ENCODE assay signal across 25 cellular contexts in the genomic region with DNA sequence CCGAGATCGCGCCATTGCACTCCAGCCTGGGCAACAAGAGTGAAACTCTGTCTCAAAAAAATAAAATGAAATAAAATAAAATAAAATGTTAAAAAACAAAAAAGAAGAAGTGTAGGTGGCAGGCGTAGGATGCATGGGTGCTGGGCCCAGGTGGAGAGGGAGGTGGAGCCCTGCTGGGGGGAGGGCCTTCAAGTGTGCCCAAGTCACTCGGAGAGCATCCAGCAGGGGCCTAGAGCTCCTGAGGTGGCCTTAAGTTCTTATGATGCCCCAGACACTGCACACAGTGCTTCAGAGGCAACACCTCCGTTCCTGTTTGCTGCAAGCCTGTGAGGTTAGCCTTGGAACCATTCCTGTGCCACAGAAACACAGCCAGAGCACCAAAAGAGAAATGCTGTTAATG. TPM values are rescaled to one million over a fixed set of nuclear protein-coding genes. Genes with fewer than 3 reads are reported as not detected.
A peak's percentile ranks its signal among the peaks of the same experiment; 100 is the strongest.
DNase-seq lines count a peak whose midpoint lies in the region; ATAC-seq and TF ChIP-seq lines count a peak whose summit lies in the region.
"Had no signal": no experiment of that assay in that cellular context is flagged by ENCODE, and none has a peak within 500 bp of the region (broad histone marks: within the 10 kb centered on the region; RNA-seq: fewer than 3 reads in every experiment).

No MANE protein-coding gene starts in this region.

- H3K4me3 ChIP-seq in lower lobe of right lung (no peak overlapping the region), upper lobe of right lung (no peak overlapping the region), breast epithelium (no peak overlapping the region)
- H3K4me3 ChIP-seq: A549, adrenal gland, body of pancreas, right atrium auricular region, thoracic aorta, vagina had no signal

- peak overlapping the region; percentile 63 for H3K27ac Mint-ChIP-seq in activated naive CD4-positive, alpha-beta T cell treated with anti-CD3 and anti-CD28 coated beads for 36 hours
- H3K27ac Mint-ChIP-seq in WTC11 = no peak overlapping the region; the same call in 1 of the 2 replicates
- H3K27ac Mint-ChIP-seq in activated CD8-positive, alpha-beta T cell treated with anti-CD3 and anti-CD28 coated beads, Interleukin-2, amount 10 ng/mL, durations not matched to agents 7 days and 5 days = no peak overlapping the region
- H3K27ac Mint-ChIP-seq: stimulated activated memory B cell treated with anti-CD40 and anti-IgM and Interleukin-4, amounts not matched to agents 10 μg/mL and 1 μg/mL and 100 μg/mL, for 72 hours had no signal

- no peak for TF ChIP-seq CTCF in WTC11 (IDR thresholded peaks at IDR 0.05)
- no peak for TF ChIP-seq CTCF in lower lobe of right lung (IDR thresholded peaks at IDR 0.05)
- TF ChIP-seq CTCF in upper lobe of right lung (IDR thresholded peaks at IDR 0.05) = no peak
- no peak for TF ChIP-seq CTCF in breast epithelium (IDR thresholded peaks at IDR 0.05)

- H3K4me1 ChIP-seq in lower lobe of right lung (peaks cover 67% of the 10 kb centered on the region), upper lobe of right lung (peaks cover 30% of the 10 kb centered on the region), breast epithelium (no peaks in the 10 kb centered on the region)
- H3K4me1 ChIP-seq: A549, BE2C, body of pancreas, right atrium auricular region had no signal

- ATAC-seq in WTC11 (0 out of 2 replicates have a peak, but pooled peaks have one; percentile 26), lower lobe of right lung (peak; percentile 27 to 45), upper lobe of right lung (peak; percentile 46)
- ATAC-seq in activated CD8-positive, alpha-beta T cell treated with anti-CD3 and anti-CD28 coated beads, Interleukin-2, amount 10 ng/mL, durations not matched to agents 7 days and 5 days = no peak
- ATAC-seq: A549; activated T-helper 17 cell treated with anti-CD3 and anti-CD28 coated beads, Interleukin-2, amount 50 U/mL, for 72 hours; body of pancreas; HepG2; stimulated activated memory B cell treated with anti-CD40 and anti-IgM and Interleukin-4, amounts not matched to agents 10 μg/mL and 1 μg/mL and 100 μg/mL, for 72 hours had no signal

- no peak for DNase-seq in activated naive CD4-positive, alpha-beta T cell treated with anti-CD3 and anti-CD28 coated beads for 36 hours
- no peak for DNase-seq in activated naive CD4-positive, alpha-beta T cell (lab: John Stamatoyannopoulos, UW)
- no peak for DNase-seq in WTC11 (ENCODE audit: low spot score)
- peak; percentile 29 for DNase-seq in lower lobe of right lung
- no peak for DNase-seq in upper lobe of right lung
- no peak for DNase-seq in activated CD8-positive, alpha-beta T cell treated with anti-CD3 and anti-CD28 coated beads, Interleukin-2, amount 10 ng/mL, durations not matched to agents 7 days and 5 days
- no peak for DNase-seq in breast epithelium (ENCODE audit: low spot score in 2 of 2)
- no peak for DNase-seq in RKO (ENCODE audit: low spot score)
- DNase-seq: activated CD4-positive, alpha-beta T cell treated with anti-CD3 and anti-CD28 coated beads, Interleukin-2, amount 50 U/mL, for 48 hours; activated CD8-positive, alpha-beta memory T cell treated with anti-CD3 and anti-CD28 coated beads, Interleukin-2, amount 50 U/mL, for 4 hours; adrenal gland; BE2C; body of pancreas; GOT3; Kasumi-1; MV-4-11; NCI-H446; NCI-H774 had no signal

- intact Hi-C loops in activated naive CD4-positive, alpha-beta T cell treated with anti-CD3 and anti-CD28 coated beads for 36 hours (cut with micrococcal nuclease) = loop anchor here (10.0 kb wide), 1 partner anchor 208 kb away; a partner anchor contains a TSS
- intact Hi-C loops in lower lobe of right lung (cut with DNase I) (no loop called here), upper lobe of right lung (cut with DNase I) (loop anchor here (2.0 kb wide), 1 partner anchor 22 kb away; no protein-coding TSS in a partner anchor), breast epithelium (cut with DNase I; ENCODE audit: low total_unique reads) (no loop called here)

- POLR2A ChIA-PET in WTC11 (lab: Charles Lee) = interaction anchor here (0.7 to 0.8 kb wide), 2 partner anchors 55 to 102 kb away, joined by 3 read pairs; no protein-coding TSS in a partner anchor
- POLR2A ChIA-PET in activated CD8-positive, alpha-beta T cell treated with anti-CD3 and anti-CD28 coated beads, Interleukin-2, amount 10 ng/mL, durations not matched to agents 7 days and 5 days (lab: Charles Lee) = no interaction called here

- no peaks in the 10 kb centered on the region for H3K27me3 Mint-ChIP-seq in activated naive CD4-positive, alpha-beta T cell treated with anti-CD3 and anti-CD28 coated beads for 36 hours (ENCODE audit: low read depth)
- no peaks in the 10 kb centered on the region for H3K27me3 Mint-ChIP-seq in WTC11 (ENCODE audit: low read depth)
- H3K27me3 Mint-ChIP-seq in activated CD8-positive, alpha-beta T cell treated with anti-CD3 and anti-CD28 coated beads, Interleukin-2, amount 10 ng/mL, durations not matched to agents 7 days and 5 days (ENCODE audit: low read depth) = no peaks in the 10 kb centered on the region
- H3K27me3 Mint-ChIP-seq: activated T-helper 17 cell treated with anti-CD3 and anti-CD28 coated beads, Interleukin-2, amount 50 U/mL, for 72 hours; stimulated activated memory B cell treated with anti-CD40 and anti-IgM and Interleukin-4, amounts not matched to agents 10 μg/mL and 1 μg/mL and 100 μg/mL, for 72 hours had no signal

- CTCF ChIA-PET in activated naive CD4-positive, alpha-beta T cell treated with anti-CD3 and anti-CD28 coated beads for 36 hours (lab: Charles Lee) = interaction anchor here (0.6 kb wide), 2 partner anchors 100 to 1065 kb away, joined by 4 to 5 read pairs; no protein-coding TSS in a partner anchor
- CTCF ChIA-PET in WTC11 (lab: Charles Lee) = interaction anchor here (0.9 to 1.0 kb wide), 2 partner anchors 12 to 18 kb away, joined by 3 to 4 read pairs; no protein-coding TSS in a partner anchor
- CTCF ChIA-PET in activated CD8-positive, alpha-beta T cell treated with anti-CD3 and anti-CD28 coated beads, Interleukin-2, amount 10 ng/mL, durations not matched to agents 7 days and 5 days (lab: Charles Lee) = no interaction called here

- no peak overlapping the region for H3K27ac ChIP-seq in lower lobe of right lung
- no peak overlapping the region for H3K27ac ChIP-seq in upper lobe of right lung
- no peak overlapping the region for H3K27ac ChIP-seq in breast epithelium
- H3K27ac ChIP-seq: A549, body of pancreas, right atrium auricular region, thoracic aorta, vagina had no signal

- H3K27me3 ChIP-seq in lower lobe of right lung (ENCODE audit: low read depth) = no peaks in the 10 kb centered on the region
- H3K27me3 ChIP-seq in upper lobe of right lung = no peaks in the 10 kb centered on the region
- no peaks in the 10 kb centered on the region for H3K27me3 ChIP-seq in breast epithelium
- H3K27me3 ChIP-seq: adrenal gland, BE2C, body of pancreas, right atrium auricular region, vagina had no signal

- peaks cover 55% of the 10 kb centered on the region for H3K4me1 Mint-ChIP-seq in activated naive CD4-positive, alpha-beta T cell treated with anti-CD3 and anti-CD28 coated beads for 36 hours (ENCODE audit: low read depth)
- H3K4me1 Mint-ChIP-seq in WTC11 = peaks cover 16% of the 10 kb centered on the region
- peaks cover 38% of the 10 kb centered on the region for H3K4me1 Mint-ChIP-seq in activated CD8-positive, alpha-beta T cell treated with anti-CD3 and anti-CD28 coated beads, Interleukin-2, amount 10 ng/mL, durations not matched to agents 7 days and 5 days (ENCODE audit: low read depth)

- H3K36me3 Mint-ChIP-seq in activated naive CD4-positive, alpha-beta T cell treated with anti-CD3 and anti-CD28 coated beads for 36 hours (ENCODE audit: low read depth) = peaks cover 88% of the 10 kb centered on the region
- H3K36me3 Mint-ChIP-seq in WTC11 = peaks cover 54% of the 10 kb centered on the region
- H3K36me3 Mint-ChIP-seq in activated CD8-positive, alpha-beta T cell treated with anti-CD3 and anti-CD28 coated beads, Interleukin-2, amount 10 ng/mL, durations not matched to agents 7 days and 5 days (ENCODE audit: low read depth) = peaks cover 87% of the 10 kb centered on the region

- peaks cover 87% of the 10 kb centered on the region for H3K36me3 ChIP-seq in lower lobe of right lung
- peaks cover 80% of the 10 kb centered on the region for H3K36me3 ChIP-seq in upper lobe of right lung
- no peaks in the 10 kb centered on the region for H3K36me3 ChIP-seq in breast epithelium
- H3K36me3 ChIP-seq: BE2C had no signal

- no peaks in the 10 kb centered on the region for H3K9me3 ChIP-seq in lower lobe of right lung
- no peaks in the 10 kb centered on the region for H3K9me3 ChIP-seq in upper lobe of right lung
- no peaks in the 10 kb centered on the region for H3K9me3 ChIP-seq in breast epithelium
- H3K9me3 ChIP-seq: A549, adrenal gland, BE2C, body of pancreas, right atrium auricular region, thoracic aorta, vagina had no signal

- no peak overlapping the region for H3K4me3 Mint-ChIP-seq in activated naive CD4-positive, alpha-beta T cell treated with anti-CD3 and anti-CD28 coated beads for 36 hours
- no peak overlapping the region for H3K4me3 Mint-ChIP-seq in WTC11
- H3K4me3 Mint-ChIP-seq in activated CD8-positive, alpha-beta T cell treated with anti-CD3 and anti-CD28 coated beads, Interleukin-2, amount 10 ng/mL, durations not matched to agents 7 days and 5 days = no peak overlapping the region
- H3K4me3 Mint-ChIP-seq: activated T-helper 17 cell treated with anti-CD3 and anti-CD28 coated beads, Interleukin-2, amount 50 U/mL, for 72 hours; stimulated activated memory B cell treated with anti-CD40 and anti-IgM and Interleukin-4, amounts not matched to agents 10 μg/mL and 1 μg/mL and 100 μg/mL, for 72 hours had no signal

- no peak for TF ChIP-seq POLR2A in breast epithelium (IDR thresholded peaks at IDR 0.05)

- no peaks in the 10 kb centered on the region for H3K9me3 Mint-ChIP-seq in activated naive CD4-positive, alpha-beta T cell treated with anti-CD3 and anti-CD28 coated beads for 36 hours
- H3K9me3 Mint-ChIP-seq in WTC11 = 0 out of 2 replicates have a peak, but pooled peaks cover 8% of the 10 kb centered on the region
- no peaks in the 10 kb centered on the region for H3K9me3 Mint-ChIP-seq in activated CD8-positive, alpha-beta T cell treated with anti-CD3 and anti-CD28 coated beads, Interleukin-2, amount 10 ng/mL, durations not matched to agents 7 days and 5 days (ENCODE audit: insufficient read depth)
- H3K9me3 Mint-ChIP-seq: activated T-helper 17 cell treated with anti-CD3 and anti-CD28 coated beads, Interleukin-2, amount 50 U/mL, for 72 hours; stimulated activated memory B cell treated with anti-CD40 and anti-IgM and Interleukin-4, amounts not matched to agents 10 μg/mL and 1 μg/mL and 100 μg/mL, for 72 hours had no signal

TF ChIP-seq in WTC11, 78 proteins besides CTCF, POLR2A, EP300 and RAD21:
- no peak for TF ChIP-seq FOXK1 (CRISPR knock-in tag; IDR thresholded peaks at IDR 0.05)

RNA-seq across cellular contexts. Expression of a gene that starts 23.2 kb away (rescaled TPM):
- 100 to 1,000 TPM; 162 to 170 TPM for total RNA-seq in activated naive CD4-positive, alpha-beta T cell treated with anti-CD3 and anti-CD28 coated beads for 36 hours
- total RNA-seq in WTC11 (2021) (22.2 to 28.7 TPM (median 22.4 TPM) in 3 replicates), lower lobe of right lung (143 TPM), upper lobe of right lung (153 TPM), breast epithelium (10 to 100 TPM; 18.7 to 53.4 (median 51.8) TPM)
- total RNA-seq in activated CD8-positive, alpha-beta T cell treated with anti-CD3 and anti-CD28 coated beads, Interleukin-2, amount 10 ng/mL, durations not matched to agents 7 days and 5 days = 100 to 1,000 TPM; 231 to 237 TPM

Comparison
In these comparisons a context has a peak if more than half of its experiments do, and no peak if none do; other contexts are left out.
1. intact Hi-C loops: an anchor here in activated naive CD4-positive, alpha-beta T cell treated with anti-CD3 and anti-CD28 coated beads for 36 hours (10.0 kb wide) and upper lobe of right lung (2.0 kb wide); none called in lower lobe of right lung and breast epithelium.